ENCODE assay signal across 8 cellular contexts in genomic region chr3:131794766-131795381, GRCh38.
DNase-seq lines count a peak whose midpoint lies in the region; ATAC-seq and FAIRE-seq lines count a peak whose summit lies in the region.

No MANE protein-coding gene starts in this region.

- H3K9me3 Mint-ChIP-seq in activated T-helper 17 cell treated with anti-CD3 and anti-CD28 coated beads, Interleukin-2, amount 50 U/mL, for 72 hours: no peaks in the 10 kb centered on the region

- H3K27me3 Mint-ChIP-seq in activated T-helper 17 cell treated with anti-CD3 and anti-CD28 coated beads, Interleukin-2, amount 50 U/mL, for 72 hours: peaks cover 9% of the 10 kb centered on the region

- FAIRE-seq in GM18507 (lab: Jason Lieb, UNC): peak; percentile 94

- intact Hi-C loops in left cardiac atrium (cut with DNase I): loop anchor here (2.0 to 5.0 kb wide), 2 partner anchors 232 to 234 kb away; no protein-coding TSS in a partner anchor

- H3K36me3 Mint-ChIP-seq in activated T-helper 17 cell treated with anti-CD3 and anti-CD28 coated beads, Interleukin-2, amount 50 U/mL, for 72 hours (ENCODE audit: low read depth): no peaks in the 10 kb centered on the region

- H3K27ac Mint-ChIP-seq in activated T-helper 17 cell treated with anti-CD3 and anti-CD28 coated beads, Interleukin-2, amount 50 U/mL, for 72 hours: no peak overlapping the region

- peaks cover 5% of the 10 kb centered on the region for H3K4me1 Mint-ChIP-seq in activated T-helper 17 cell treated with anti-CD3 and anti-CD28 coated beads, Interleukin-2, amount 50 U/mL, for 72 hours

- DNase-seq in COLO829 (ENCODE audit: low spot score): peak; percentile 67
- peak; percentile 28 for DNase-seq in GM18507 (ENCODE audit: extremely low spot score, insufficient read length, low read depth)
- DNase-seq in NCI-H2107 (lab: John Stamatoyannopoulos, UW): peak; percentile 30
- DNase-seq in left cardiac atrium: no peak
- DNase-seq in renal cortical epithelial cell (ENCODE audit: low read depth): peak; percentile 63
- no peak for DNase-seq in activated CD8-positive, alpha-beta memory T cell treated with anti-CD3 and anti-CD28 coated beads for 24 hours

- peak; percentile 86 for ATAC-seq in HG02973 (IDR thresholded peaks at IDR 0.05; ENCODE audit: unreplicated experiment)
- ATAC-seq in activated T-helper 17 cell treated with anti-CD3 and anti-CD28 coated beads, Interleukin-2, amount 50 U/mL, for 72 hours (replicated peaks): peak; percentile 45
- peak; percentile 78 to 88 for ATAC-seq in left cardiac atrium

- no peak overlapping the region for H3K4me3 Mint-ChIP-seq in activated T-helper 17 cell treated with anti-CD3 and anti-CD28 coated beads, Interleukin-2, amount 50 U/mL, for 72 hours

Comparison
In these comparisons a context has a peak if more than half of its experiments do, and no peak if none do; other contexts are left out.
1. DNase-seq: peak in COLO829 (single experiment), GM18507 (single experiment), NCI-H2107 (single experiment) and renal cortical epithelial cell (single experiment); none in left cardiac atrium (single experiment) and activated CD8-positive, alpha-beta memory T cell treated with anti-CD3 and anti-CD28 coated beads for 24 hours (single experiment).
2. Peak in every context shown above with its lines, with median percentiles within 50 percentile points of each other: ATAC-seq.